ENCODE assay signal across 8 cellular contexts in genomic region chr2:226794077-226794670, GRCh38. TPM values are rescaled to one million over a fixed set of nuclear protein-coding genes. Genes with fewer than 3 reads are reported as not detected.
A peak's percentile ranks its signal among the peaks of the same experiment; 100 is the strongest.
DNase-seq lines count a peak whose midpoint lies in the region; ATAC-seq and TF ChIP-seq lines count a peak whose summit lies in the region.
"Had no signal": no experiment of that assay in that cellular context is flagged by ENCODE, and none has a peak within 500 bp of the region (broad histone marks: within the 10 kb centered on the region; RNA-seq: fewer than 3 reads in every experiment).

No MANE protein-coding gene starts in this region.

- H3K9me3 Mint-ChIP-seq in stimulated activated effector memory CD8-positive, alpha-beta T cell treated with anti-CD3 and anti-CD28 coated beads, Interleukin-12 subunit alpha, Interleukin-12 subunit beta, amount 100 ng/mL, for 72 hours, result no peaks in the 10 kb centered on the region

- H3K4me1 Mint-ChIP-seq in stimulated activated effector memory CD8-positive, alpha-beta T cell treated with anti-CD3 and anti-CD28 coated beads, Interleukin-12 subunit alpha, Interleukin-12 subunit beta, amount 100 ng/mL, for 72 hours, result peaks cover 24% of the 10 kb centered on the region

- H3K27ac ChIP-seq in HEK293 (ENCODE audit: extremely low read depth, low read depth, low read length) (peak overlapping the region; percentile 73), VCaP (peak overlapping the region; percentile 52), right cardiac atrium (ENCODE audit: low read length) (no peak overlapping the region), skin epidermis (peak overlapping the region in 18 of 21 experiments; percentile 7 to 86 (median 49))

- POLR2A ChIA-PET in HEK293 (lab: Yijun Ruan, JAX), result interaction anchor here (1.2 kb wide), 1 partner anchor 54 kb away, joined by 5 read pairs; no protein-coding TSS in a partner anchor

- H3K9me3 ChIP-seq in HEK293 (ENCODE audit: control insufficient read depth, insufficient read depth, low read depth, low read length) (no peaks in the 10 kb centered on the region), right cardiac atrium (ENCODE audit: control insufficient read depth, low read length) (no peaks in the 10 kb centered on the region)

- H3K4me1 ChIP-seq in HEK293 (ENCODE audit: control insufficient read depth, insufficient read depth, low read length) (peaks cover 19% of the 10 kb centered on the region), right cardiac atrium (ENCODE audit: control insufficient read depth, insufficient read depth, low read length) (peaks cover 6% of the 10 kb centered on the region)

- intact Hi-C loops in right cardiac atrium (cut with DNase I), result loop anchor here in 3 of 4 donors (10.0 kb wide), 6 partner anchors 49 to 579 kb away; no protein-coding TSS in a partner anchor

- CTCF ChIA-PET in HEK293 (lab: Yijun Ruan, JAX), result interaction anchor here (0.6 to 1.1 kb wide), 6 partner anchors 9 to 905 kb away, joined by 3 to 7 read pairs (median 4); no protein-coding TSS in a partner anchor

- no peak for ATAC-seq in right cardiac atrium
- no peak for ATAC-seq in stimulated activated effector memory CD8-positive, alpha-beta T cell treated with anti-CD3 and anti-CD28 coated beads, Interleukin-12 subunit alpha, Interleukin-12 subunit beta, amount 100 ng/mL, for 72 hours
- ATAC-seq in HG02973 (IDR thresholded peaks at IDR 0.05; ENCODE audit: unreplicated experiment), result no peak

- no peaks in the 10 kb centered on the region for H3K27me3 ChIP-seq in right cardiac atrium (ENCODE audit: control insufficient read depth, insufficient read depth)

- TF ChIP-seq CTCF in HEK293 (tag by site-specific recombination; IDR thresholded peaks at IDR 0.05) (no peak), VCaP (conservative IDR thresholded peaks at IDR 0.05) (no peak)

- peaks cover 7% of the 10 kb centered on the region for H3K36me3 Mint-ChIP-seq in stimulated activated effector memory CD8-positive, alpha-beta T cell treated with anti-CD3 and anti-CD28 coated beads, Interleukin-12 subunit alpha, Interleukin-12 subunit beta, amount 100 ng/mL, for 72 hours

- DNase-seq in right cardiac atrium, result no peak
- DNase-seq in stimulated activated effector memory CD8-positive, alpha-beta T cell treated with anti-CD3 and anti-CD28 coated beads, Interleukin-12 subunit alpha, Interleukin-12 subunit beta, amount 100 ng/mL, for 72 hours (ENCODE audit: low spot score in 2 of 2), result no peak
- DNase-seq in NCI-H446 treated with DMSO at 0.1 percent for 48 hours (lab: John Stamatoyannopoulos, UW), result no peak
- DNase-seq: erythroblast had no signal

- H3K36me3 ChIP-seq in HEK293 (ENCODE audit: control insufficient read depth in 2 of 2, insufficient read depth in 1 of 2, low read length in 2 of 2), result peaks cover 0 to 31% of the 10 kb centered on the region in 2 experiments; a peak in 1 of 3 replicates

- no peak overlapping the region for H3K27ac Mint-ChIP-seq in stimulated activated effector memory CD8-positive, alpha-beta T cell treated with anti-CD3 and anti-CD28 coated beads, Interleukin-12 subunit alpha, Interleukin-12 subunit beta, amount 100 ng/mL, for 72 hours

- 18% methylated on average over 4 of the region's 4 CpGs for WGBS in right cardiac atrium

- peak overlapping the region; percentile 29 for H3K4me3 ChIP-seq in HEK293 (ENCODE audit: low read depth, low read length)
- peak overlapping the region; percentile 42 for H3K4me3 ChIP-seq in right cardiac atrium (ENCODE audit: low read length)
- peak overlapping the region in 5 of 7 experiments; percentile 7 to 81 (median 75) for H3K4me3 ChIP-seq in skin epidermis

- no peak overlapping the region for H3K4me3 Mint-ChIP-seq in stimulated activated effector memory CD8-positive, alpha-beta T cell treated with anti-CD3 and anti-CD28 coated beads, Interleukin-12 subunit alpha, Interleukin-12 subunit beta, amount 100 ng/mL, for 72 hours

TF ChIP-seq in HEK293, 187 proteins besides CTCF, POLR2A, EP300 and RAD21:
- peak; percentile 27; the same call in 1 of the 2 replicates for TF ChIP-seq TCF7L2 (IDR thresholded peaks at IDR 0.05; ENCODE audit: borderline replicate concordance, low read depth, low read length)
- TF ChIP-seq ZNF560 (tag by site-specific recombination; IDR thresholded peaks at IDR 0.05; ENCODE audit: borderline replicate concordance), result no peak
- no peak for TF ChIP-seq SCRT2 (tag by site-specific recombination; IDR thresholded peaks at IDR 0.05)
- TF ChIP-seq ZNF596 (tag by site-specific recombination; IDR thresholded peaks at IDR 0.05), result no peak
- no peak for TF ChIP-seq ZNF707 (tag by site-specific recombination; IDR thresholded peaks at IDR 0.05)
- TF ChIP-seq ZNF391 (tag by site-specific recombination; IDR thresholded peaks at IDR 0.05; ENCODE audit: borderline replicate concordance, low read depth), result no peak
- TF ChIP-seq PRDM4 (tag by site-specific recombination; IDR thresholded peaks at IDR 0.05), result 0 out of 2 replicates have a peak, but pooled peaks have one; percentile 50
- TF ChIP-seq TRIM28 (IDR thresholded peaks at IDR 0.05; ENCODE audit: borderline replicate concordance, low read length), result no peak

RNA-seq across cellular contexts. Expression of gene IRS1, which starts 5.4 kb away (rescaled TPM):
- 10 to 100 TPM; 14.2 to 16.0 (median 15.0) TPM for total RNA-seq in right cardiac atrium
- polyA plus RNA-seq in right cardiac atrium, result 6.2 TPM

RNA-seq across cellular contexts. Expression of gene RHBDD1, which starts 41.7 kb away (rescaled TPM):
- total RNA-seq in right cardiac atrium, result 10 to 100 TPM; 40.4 to 47.3 (median 41.1) TPM
- 9.3 TPM for polyA plus RNA-seq in right cardiac atrium
